In the genomic region with DNA sequence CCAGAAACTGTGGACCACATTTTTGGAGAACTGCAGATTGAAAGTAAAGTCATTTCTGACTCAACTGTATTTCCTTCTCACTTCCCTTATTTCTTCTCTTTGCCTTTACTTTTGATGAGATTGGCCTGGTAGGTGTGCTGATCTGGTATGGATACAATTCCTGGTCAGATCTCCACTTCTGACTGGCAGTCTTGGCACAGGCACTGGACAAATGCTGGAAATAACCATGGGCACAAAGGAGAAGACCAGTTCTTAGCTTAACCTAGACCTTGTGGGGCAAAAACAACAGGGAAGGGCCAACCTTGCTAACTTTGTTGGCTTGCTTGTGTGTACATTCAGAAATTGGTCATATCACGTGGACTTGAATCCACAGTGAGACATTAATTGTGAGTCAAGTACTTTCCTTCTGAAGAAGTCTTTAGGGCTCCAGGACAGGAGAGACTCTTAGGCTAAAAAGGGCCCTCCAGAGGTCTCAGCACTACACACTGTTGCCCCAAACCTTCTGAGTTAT, we compare ENCODE assay signal across 11 cellular contexts.
A peak's percentile ranks its signal among the peaks of the same experiment; 100 is the strongest.
DNase-seq lines count a peak whose midpoint lies in the region; ATAC-seq and TF ChIP-seq lines count a peak whose summit lies in the region.
"Had no signal": no experiment of that assay in that cellular context is flagged by ENCODE, and none has a peak within 500 bp of the region (broad histone marks: within the 10 kb centered on the region; RNA-seq: fewer than 3 reads in every experiment).

No MANE protein-coding gene starts in this region.

- intact Hi-C loops in Panc1 (cut with micrococcal nuclease; ENCODE audit: unreplicated experiment): no loop called here
- intact Hi-C loops in CD4-positive, alpha-beta T cell (cut with DNase I, micrococcal nuclease): no loop called here

- H3K27ac ChIP-seq in BLaER1 (no peak overlapping the region), Panc1 (ENCODE audit: low read length) (peak overlapping the region; percentile 53)
- no peak overlapping the region for H3K27ac ChIP-seq in CD4-positive, alpha-beta T cell (ENCODE audit: low read depth, low read length)
- H3K27ac ChIP-seq: left ventricle myocardium inferior had no signal

- H3K36me3 ChIP-seq in BLaER1 (peaks cover 37% of the 10 kb centered on the region), Panc1 (ENCODE audit: control insufficient read depth, insufficient read depth, low read length) (no peaks in the 10 kb centered on the region)

- H3K9me3 Mint-ChIP-seq in nephron progenitor cell: no peaks in the 10 kb centered on the region
- no peaks in the 10 kb centered on the region for H3K9me3 Mint-ChIP-seq in CD4-positive, alpha-beta T cell

- no peaks in the 10 kb centered on the region for H3K27me3 Mint-ChIP-seq in nephron progenitor cell (ENCODE audit: low read depth, poor library complexity)
- H3K27me3 Mint-ChIP-seq in CD4-positive, alpha-beta T cell: no peaks in the 10 kb centered on the region

- no peaks in the 10 kb centered on the region for H3K27me3 ChIP-seq in BLaER1
- no peaks in the 10 kb centered on the region for H3K27me3 ChIP-seq in Panc1 (ENCODE audit: control insufficient read depth, insufficient read depth, low read length)
- H3K27me3 ChIP-seq in CD4-positive, alpha-beta T cell (ENCODE audit: control insufficient read depth, insufficient read depth, low read length): no peaks in the 10 kb centered on the region

- H3K36me3 Mint-ChIP-seq in nephron progenitor cell (ENCODE audit: low read depth): no peaks in the 10 kb centered on the region
- H3K36me3 Mint-ChIP-seq in CD4-positive, alpha-beta T cell (ENCODE audit: low read depth): peaks cover 11% of the 10 kb centered on the region

- peak; percentile 10 for DNase-seq in GM19238 (ENCODE audit: insufficient read length, low spot score)
- no peak for DNase-seq in Panc1 (ENCODE audit: low read depth, low spot score)
- peak; percentile 45 for DNase-seq in glomerular visceral epithelial cell (ENCODE audit: extremely low spot score)
- DNase-seq in nephron progenitor cell: no peak
- DNase-seq in CD4-positive, alpha-beta T cell: no peak
- no peak for DNase-seq in NCI-H446 (lab: John Stamatoyannopoulos, UW)
- DNase-seq: left ventricle myocardium inferior, Right ventricle myocardium superior, small intestine had no signal

- H4K20me1 ChIP-seq in BLaER1: peaks cover 73% of the 10 kb centered on the region

- in situ Hi-C loops in Panc1 (cut with HindIII; ENCODE audit: low pct_unique_long_range_greater_than_20kb, low sequenced_read_pairs): no loop called here

- H3K27ac Mint-ChIP-seq in nephron progenitor cell: no peak overlapping the region
- no peak overlapping the region for H3K27ac Mint-ChIP-seq in CD4-positive, alpha-beta T cell

- POLR2A ChIA-PET in Panc1 (lab: Charles Lee): no interaction called here
- POLR2A ChIA-PET in CD4-positive, alpha-beta T cell (lab: Charles Lee): no interaction called here

- CTCF ChIA-PET in Panc1 (lab: Charles Lee): no interaction called here
- CTCF ChIA-PET in CD4-positive, alpha-beta T cell (lab: Charles Lee): interaction anchor here (0.6 kb wide), 1 partner anchor 430 kb away, joined by 3 read pairs; no protein-coding TSS in a partner anchor

- H3K4me3 ChIP-seq in BLaER1 (no peak overlapping the region), Panc1 (ENCODE audit: low read depth in 2 of 2, low read length in 2 of 2) (no peak overlapping the region)
- H3K4me3 ChIP-seq: left ventricle myocardium inferior had no signal

- H3K4me2 ChIP-seq in BLaER1: peak overlapping the region; percentile 11

- H3K4me3 Mint-ChIP-seq in nephron progenitor cell: no peak overlapping the region
- no peak overlapping the region for H3K4me3 Mint-ChIP-seq in CD4-positive, alpha-beta T cell

- no peak overlapping the region for H3K9ac ChIP-seq in BLaER1

- BruUV-seq in Panc1 (replicated peaks; lab: Mats Ljungman, UMichigan): no TSS peak

- H3K4me1 ChIP-seq in BLaER1 (peaks cover 20% of the 10 kb centered on the region), Panc1 (ENCODE audit: control insufficient read depth, insufficient read depth, low read length) (peaks cover 8% of the 10 kb centered on the region; the same call in 1 of the 2 replicates)

- H3K4me1 Mint-ChIP-seq in nephron progenitor cell: peaks cover 9% of the 10 kb centered on the region
- peaks cover 27% of the 10 kb centered on the region for H3K4me1 Mint-ChIP-seq in CD4-positive, alpha-beta T cell (ENCODE audit: low read depth)

- TF ChIP-seq CTCF in Panc1 (IDR thresholded peaks at IDR 0.05) (no peak), nephron progenitor cell (IDR thresholded peaks at IDR 0.05) (no peak)
- TF ChIP-seq CTCF in CD4-positive, alpha-beta T cell (IDR thresholded peaks at IDR 0.05): no peak

- ATAC-seq in Panc1 (peak; percentile 65; the same call in 1 of the 2 replicates), GM19035 (IDR thresholded peaks at IDR 0.05; ENCODE audit: unreplicated experiment) (no peak)
- no peak for ATAC-seq in CD4-positive, alpha-beta T cell (ENCODE audit: poor library complexity)

- H3K9me3 ChIP-seq in BLaER1 (peaks cover 16% of the 10 kb centered on the region), Panc1 (ENCODE audit: control insufficient read depth, insufficient read depth, low read depth, low read length) (no peaks in the 10 kb centered on the region)
- no peaks in the 10 kb centered on the region for H3K9me3 ChIP-seq in CD4-positive, alpha-beta T cell (ENCODE audit: control insufficient read depth, low read length)
- H3K9me3 ChIP-seq: left ventricle myocardium inferior had no signal

Comparison
In these comparisons a context has a peak if more than half of its experiments do, and no peak if none do; other contexts are left out.
1. DNase-seq: peak in GM19238 (single experiment) and glomerular visceral epithelial cell (single experiment); none in Panc1 (single experiment), nephron progenitor cell (single experiment), CD4-positive, alpha-beta T cell (0 of 10) and NCI-H446 (0 of 2).